In genomic region chrX:136778914-136779313, GRCh38 we compare ENCODE assay signal across 10 cellular contexts. TPM values are rescaled to one million over a fixed set of nuclear protein-coding genes. Genes with fewer than 3 reads are reported as not detected.
DNase-seq lines count a peak whose midpoint lies in the region; ATAC-seq and TF ChIP-seq lines count a peak whose summit lies in the region.
"Had no signal": no experiment of that assay in that cellular context is flagged by ENCODE, and none has a peak within 500 bp of the region (broad histone marks: within the 10 kb centered on the region; RNA-seq: fewer than 3 reads in every experiment).

No MANE protein-coding gene starts in this region.

- no peak for TF ChIP-seq CTCF in psoas muscle (IDR thresholded peaks at IDR 0.05)

- H3K9me3 ChIP-seq in CD4-positive, alpha-beta memory T cell (ENCODE audit: control insufficient read depth in 1 of 2, low read length in 2 of 2): no peaks in the 10 kb centered on the region
- no peaks in the 10 kb centered on the region for H3K9me3 ChIP-seq in psoas muscle

- peaks cover 47 to 91% (median 59%) of the 10 kb centered on the region in 4 donors for H3K4me1 Mint-ChIP-seq in CD4-positive, alpha-beta memory T cell
- H3K4me1 Mint-ChIP-seq in activated T-helper 17 cell treated with anti-CD3 and anti-CD28 coated beads, Interleukin-2, amount 50 U/mL, for 72 hours: peaks cover 39% of the 10 kb centered on the region

- peak overlapping the region; percentile 69 for H3K27ac ChIP-seq in CD4-positive, alpha-beta memory T cell (ENCODE audit: low read depth, low read length)
- H3K27ac ChIP-seq in psoas muscle: peak overlapping the region; percentile 79

- no peaks in the 10 kb centered on the region for H3K27me3 ChIP-seq in CD4-positive, alpha-beta memory T cell (ENCODE audit: insufficient read depth, low read length)
- H3K27me3 ChIP-seq in psoas muscle (ENCODE audit: insufficient read depth in 3 of 3, low read length in 2 of 3): no peaks in the 10 kb centered on the region

- no peak for DNase-seq in CD4-positive, alpha-beta memory T cell
- DNase-seq in psoas muscle (no peak), UCSD-AML1 (lab: John Stamatoyannopoulos, UW; ENCODE audit: unreplicated experiment) (no peak)
- DNase-seq: DMS79 treated with DMSO at 0.1 percent for 48 hours, hypothalamus had no signal

- no peaks in the 10 kb centered on the region for H3K36me3 ChIP-seq in CD4-positive, alpha-beta memory T cell (ENCODE audit: insufficient read depth, low read length)
- no peaks in the 10 kb centered on the region for H3K36me3 ChIP-seq in psoas muscle (ENCODE audit: insufficient read depth in 1 of 2, low read depth in 1 of 2)

- peak; percentile 13 for ATAC-seq in HG02610 (IDR thresholded peaks at IDR 0.05; ENCODE audit: unreplicated experiment)
- ATAC-seq in activated T-helper 17 cell treated with anti-CD3 and anti-CD28 coated beads, Interleukin-2, amount 50 U/mL, for 72 hours (replicated peaks): no peak
- no peak for ATAC-seq in psoas muscle
- ATAC-seq in GM21381 (IDR thresholded peaks at IDR 0.05; ENCODE audit: unreplicated experiment): no peak
- ATAC-seq in GM18861 (IDR thresholded peaks at IDR 0.05; ENCODE audit: unreplicated experiment): no peak

- intact Hi-C loops in CD4-positive, alpha-beta memory T cell (cut with micrococcal nuclease): loop anchor here (1.0 to 10.0 kb wide), 2 partner anchors 11 to 86 kb away; no protein-coding TSS in a partner anchor
- intact Hi-C loops in psoas muscle (cut with DNase I): no loop called here

- CTCF ChIA-PET in CD4-positive, alpha-beta memory T cell (lab: Charles Lee; ENCODE audit: partially characterized antibody): interaction anchor here (1.0 to 1.5 kb wide), 2 partner anchors 11 to 202 kb away, joined by 3 to 5 read pairs; no protein-coding TSS in a partner anchor

- H3K36me3 Mint-ChIP-seq in CD4-positive, alpha-beta memory T cell: peaks cover 0 to 32% of the 10 kb centered on the region in 2 donors
- H3K36me3 Mint-ChIP-seq in activated T-helper 17 cell treated with anti-CD3 and anti-CD28 coated beads, Interleukin-2, amount 50 U/mL, for 72 hours (ENCODE audit: low read depth): peaks cover 37% of the 10 kb centered on the region

- H3K27ac Mint-ChIP-seq in CD4-positive, alpha-beta memory T cell: peak overlapping the region; percentile 87 to 92 (median 90)
- H3K27ac Mint-ChIP-seq in activated T-helper 17 cell treated with anti-CD3 and anti-CD28 coated beads, Interleukin-2, amount 50 U/mL, for 72 hours: peak overlapping the region; percentile 91

- peaks cover 0 to 1% (median 0%) of the 10 kb centered on the region in 8 donors for H3K9me3 Mint-ChIP-seq in CD4-positive, alpha-beta memory T cell
- no peaks in the 10 kb centered on the region for H3K9me3 Mint-ChIP-seq in activated T-helper 17 cell treated with anti-CD3 and anti-CD28 coated beads, Interleukin-2, amount 50 U/mL, for 72 hours

- peaks cover 64% of the 10 kb centered on the region for H3K4me1 ChIP-seq in CD4-positive, alpha-beta memory T cell (ENCODE audit: insufficient read depth, low read length)
- no peaks in the 10 kb centered on the region for H3K4me1 ChIP-seq in psoas muscle

- H3K27me3 Mint-ChIP-seq in CD4-positive, alpha-beta memory T cell: no peaks in the 10 kb centered on the region
- no peaks in the 10 kb centered on the region for H3K27me3 Mint-ChIP-seq in activated T-helper 17 cell treated with anti-CD3 and anti-CD28 coated beads, Interleukin-2, amount 50 U/mL, for 72 hours

- POLR2A ChIA-PET in CD4-positive, alpha-beta memory T cell (lab: Charles Lee; ENCODE audit: partially characterized antibody): interaction anchor here (1.0 to 5.3 kb wide), 10 partner anchors 12 to 180 kb away, joined by 3 to 68 read pairs (median 4); partner anchors contain the start of gene RBMX

- H3K4me3 Mint-ChIP-seq in CD4-positive, alpha-beta memory T cell: peak overlapping the region; percentile 86 to 95 (median 94)
- peak overlapping the region; percentile 97 for H3K4me3 Mint-ChIP-seq in activated T-helper 17 cell treated with anti-CD3 and anti-CD28 coated beads, Interleukin-2, amount 50 U/mL, for 72 hours

- H3K4me3 ChIP-seq in CD4-positive, alpha-beta memory T cell (ENCODE audit: low read length in 2 of 2): peak overlapping the region in 1 of 2 donors; percentile 82
- peak overlapping the region; percentile 63 for H3K4me3 ChIP-seq in psoas muscle

RNA-seq across cellular contexts. Expression of gene ARHGEF6, which starts 1.8 kb away (rescaled TPM):
- total RNA-seq in CD4-positive, alpha-beta memory T cell: 10 to 100 TPM; 81.3 to 83.4 TPM
- polyA plus RNA-seq in CD4-positive, alpha-beta memory T cell: 10 to 100 TPM; 77.7 to 86.1 TPM
- 10 to 100 TPM; 56.8 to 67.6 TPM for total RNA-seq in activated T-helper 17 cell treated with anti-CD3 and anti-CD28 coated beads, Interleukin-2, amount 50 U/mL, for 72 hours
- total RNA-seq in psoas muscle: 10 to 100 TPM; 25.4 to 70.5 (median 53.8) TPM
- 10 to 100 TPM; 11.4 to 22.5 (median 19.6) TPM for polyA plus RNA-seq in psoas muscle
- total RNA-seq: HT-29 had no signal
